ENCODE assay signal across 27 cellular contexts in the genomic region with DNA sequence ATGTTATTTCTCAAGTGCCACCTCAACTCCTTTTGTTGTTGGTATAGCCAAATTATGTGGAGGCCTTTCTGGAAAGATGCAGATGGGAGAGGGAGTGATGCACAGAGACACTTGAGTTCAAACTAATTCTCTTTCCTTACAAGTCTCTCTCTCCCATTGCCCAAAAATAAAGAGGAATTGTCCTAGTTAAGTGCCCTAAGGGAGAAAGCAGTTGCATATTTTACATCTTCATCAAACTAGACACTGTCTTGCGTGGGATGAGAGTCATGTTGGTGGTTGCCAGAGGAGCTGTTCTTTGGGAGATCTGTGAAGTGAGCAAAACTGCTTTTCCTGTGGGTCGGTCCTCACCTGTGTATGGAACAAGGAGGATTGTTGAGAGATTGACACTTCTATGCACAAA.
"Had no signal": no experiment of that assay in that cellular context is flagged by ENCODE, and none has a peak within 500 bp of the region (broad histone marks: within the 10 kb centered on the region; RNA-seq: fewer than 3 reads in every experiment).

No MANE protein-coding gene starts in this region.

- H3K27ac ChIP-seq: SJCRH30 had no signal

- H3K27me3 ChIP-seq: adrenal gland, SJCRH30 had no signal

- H3K4me1 Mint-ChIP-seq: activated CD4-positive, alpha-beta T cell treated with anti-CD3 and anti-CD28 coated beads, Interleukin-2, amount 10 ng/mL, durations not matched to agents 7 days and 5 days; activated naive CD8-positive, alpha-beta T cell treated with anti-CD3 and anti-CD28 coated beads for 36 hours; activated T-helper 17 cell treated with anti-CD3 and anti-CD28 coated beads, Interleukin-2, amount 50 U/mL, for 72 hours; T-helper 17 cell; WTC11 had no signal

- H3K4me1 ChIP-seq: SJCRH30 had no signal

- H3K9me3 ChIP-seq: adrenal gland, SJCRH30 had no signal

- H3K4me3 ChIP-seq: adrenal gland, SJCRH30 had no signal

- ATAC-seq: activated T-cell treated with anti-CD3 and anti-CD28 coated beads, Interleukin-2, amount 50 U/mL, for 4 hours; activated T-helper 17 cell treated with anti-CD3 and anti-CD28 coated beads, Interleukin-2, amount 50 U/mL, for 72 hours; T-helper 17 cell had no signal

- DNase-seq: activated CD4-positive, alpha-beta memory T cell treated with anti-CD3 and anti-CD28 coated beads for 36 hours; activated CD4-positive, alpha-beta T cell treated with anti-CD3 and anti-CD28 coated beads for 1 hour; activated CD4-positive, alpha-beta T cell treated with anti-CD3 and anti-CD28 coated beads, Interleukin-2, amount 10 ng/mL, durations not matched to agents 7 days and 5 days; activated CD8-positive, alpha-beta memory T cell treated with anti-CD3 and anti-CD28 coated beads for 24 hours; activated gamma-delta T cell; activated naive CD4-positive, alpha-beta T cell treated with anti-CD3 and anti-CD28 coated beads for 36 hours; activated naive CD8-positive, alpha-beta T cell treated with anti-CD3 and anti-CD28 coated beads for 36 hours; activated T-cell treated with anti-CD3 and anti-CD28 coated beads, Interleukin-2, amount 50 U/mL, for 4 hours; anterior cingulate cortex; KG1; NCI-H1048; NCI-H146; NCI-H187 treated with DMSO at 0.1 percent for 48 hours; NCI-H2081 treated with DMSO at 0.1 percent for 48 hours; NCI-H2171 treated with DMSO at 0.1 percent for 48 hours; NCI-H226; NCI-H526 treated with DMSO at 0.1 percent for 48 hours; NCI-H82; Right ventricle myocardium superior; RPMI8226; SJCRH30; T-helper 17 cell; T-helper 9 cell had no signal

- H3K27me3 Mint-ChIP-seq: activated CD4-positive, alpha-beta memory T cell treated with anti-CD3 and anti-CD28 coated beads for 36 hours; activated CD4-positive, alpha-beta T cell treated with anti-CD3 and anti-CD28 coated beads, Interleukin-2, amount 10 ng/mL, durations not matched to agents 7 days and 5 days; activated naive CD8-positive, alpha-beta T cell treated with anti-CD3 and anti-CD28 coated beads for 36 hours; activated T-helper 17 cell treated with anti-CD3 and anti-CD28 coated beads, Interleukin-2, amount 50 U/mL, for 72 hours; IgD-negative memory B cell; T-helper 17 cell had no signal

- H3K9me3 Mint-ChIP-seq: activated CD4-positive, alpha-beta memory T cell treated with anti-CD3 and anti-CD28 coated beads for 36 hours; activated CD4-positive, alpha-beta T cell treated with anti-CD3 and anti-CD28 coated beads, Interleukin-2, amount 10 ng/mL, durations not matched to agents 7 days and 5 days; activated naive CD4-positive, alpha-beta T cell treated with anti-CD3 and anti-CD28 coated beads for 36 hours; activated naive CD8-positive, alpha-beta T cell treated with anti-CD3 and anti-CD28 coated beads for 36 hours; activated T-cell treated with anti-CD3 and anti-CD28 coated beads, Interleukin-2, amount 50 U/mL, for 4 hours; activated T-helper 17 cell treated with anti-CD3 and anti-CD28 coated beads, Interleukin-2, amount 50 U/mL, for 72 hours; IgD-negative memory B cell; WTC11 had no signal

- H3K27ac Mint-ChIP-seq: activated CD4-positive, alpha-beta memory T cell treated with anti-CD3 and anti-CD28 coated beads for 36 hours; activated CD4-positive, alpha-beta T cell treated with anti-CD3 and anti-CD28 coated beads, Interleukin-2, amount 10 ng/mL, durations not matched to agents 7 days and 5 days; activated naive CD4-positive, alpha-beta T cell treated with anti-CD3 and anti-CD28 coated beads for 36 hours; activated naive CD8-positive, alpha-beta T cell treated with anti-CD3 and anti-CD28 coated beads for 36 hours; activated T-helper 17 cell treated with anti-CD3 and anti-CD28 coated beads, Interleukin-2, amount 50 U/mL, for 72 hours; IgD-negative memory B cell; T-helper 17 cell; WTC11 had no signal

- H3K4me3 Mint-ChIP-seq: activated CD4-positive, alpha-beta memory T cell treated with anti-CD3 and anti-CD28 coated beads for 36 hours; activated CD4-positive, alpha-beta T cell treated with anti-CD3 and anti-CD28 coated beads, Interleukin-2, amount 10 ng/mL, durations not matched to agents 7 days and 5 days; activated naive CD4-positive, alpha-beta T cell treated with anti-CD3 and anti-CD28 coated beads for 36 hours; activated naive CD8-positive, alpha-beta T cell treated with anti-CD3 and anti-CD28 coated beads for 36 hours; activated T-cell treated with anti-CD3 and anti-CD28 coated beads, Interleukin-2, amount 50 U/mL, for 4 hours; activated T-helper 17 cell treated with anti-CD3 and anti-CD28 coated beads, Interleukin-2, amount 50 U/mL, for 72 hours; IgD-negative memory B cell; T-helper 17 cell; WTC11 had no signal
